8 cellular contexts compared by ENCODE assay signal in genomic region chr1:151156515-151156819, GRCh38. TPM values are rescaled to one million over a fixed set of nuclear protein-coding genes. Genes with fewer than 3 reads are reported as not detected.
DNase-seq lines count a peak whose midpoint lies in the region; ATAC-seq and TF ChIP-seq lines count a peak whose summit lies in the region.

Gene TNFAIP8L2, plus strand, starts transcription at chr1:151156649. Its CDS starts 2,049 bp downstream, at chr1:151158698.

- H3K4me1 ChIP-seq in mucosa of descending colon (ENCODE audit: low read depth) (peaks cover 4% of the 10 kb centered on the region), subcutaneous abdominal adipose tissue (ENCODE audit: control insufficient read depth in 5 of 5, insufficient read depth in 5 of 5, low read length in 5 of 5) (peaks cover 2 to 26% (median 14%) of the 10 kb centered on the region in 5 donors)

- H3K36me3 ChIP-seq in mucosa of descending colon (ENCODE audit: low read depth) (no peaks in the 10 kb centered on the region), subcutaneous abdominal adipose tissue (ENCODE audit: control insufficient read depth in 5 of 5, insufficient read depth in 5 of 5, low read length in 5 of 5) (peaks cover 0 to 42% (median 34%) of the 10 kb centered on the region in 5 donors)

- in situ Hi-C loops in GM13976 (cut with MboI; ENCODE audit: low sequenced_read_pairs, unreplicated experiment), result loop anchor here (10.0 kb wide), 1 partner anchor 62 kb away; no protein-coding TSS in a partner anchor

- no peaks in the 10 kb centered on the region for H3K9me3 ChIP-seq in mucosa of descending colon
- no peaks in the 10 kb centered on the region for H3K9me3 ChIP-seq in subcutaneous abdominal adipose tissue (ENCODE audit: control insufficient read depth in 5 of 5, low read length in 5 of 5)

- H3K9ac ChIP-seq in subcutaneous abdominal adipose tissue (ENCODE audit: low read length in 5 of 5), result peak within 1 kb of the TSS in 2 of 5 donors; percentile 19 to 25

- no peak for TF ChIP-seq CTCF in GM13976 (IDR thresholded peaks at IDR 0.05; ENCODE audit: borderline replicate concordance, control extremely low read depth, extremely low read depth, insufficient read depth, missing control alignments)
- no peak for TF ChIP-seq CTCF in mucosa of descending colon (IDR thresholded peaks at IDR 0.05)

- intact Hi-C loops in mucosa of descending colon (cut with DNase I, micrococcal nuclease), result no loop called here

- no peaks in the 10 kb centered on the region for H3K27me3 ChIP-seq in subcutaneous abdominal adipose tissue (ENCODE audit: control insufficient read depth in 5 of 5, insufficient read depth in 4 of 5, low read length in 5 of 5)

- H3K4me3 ChIP-seq in mucosa of descending colon (no peak within 1 kb of the TSS), subcutaneous abdominal adipose tissue (ENCODE audit: low read depth in 1 of 5, low read length in 5 of 5) (peak within 1 kb of the TSS; percentile 30 to 69 (median 49))

- peak; percentile 69 for DNase-seq in GM13976 (ENCODE audit: low spot score)
- peak; percentile 62 for DNase-seq in T follicular helper cell (ENCODE audit: low read depth)
- DNase-seq in activated naive CD4-positive, alpha-beta T cell treated with anti-CD3 and anti-CD28 coated beads, Interleukin-2, amount 50 U/mL, for 16 hours, result peak; percentile 79
- peak; percentile 75 to 88 (median 83) for DNase-seq in mucosa of descending colon
- DNase-seq in GOT3 (lab: John Stamatoyannopoulos, UW), result no peak
- DNase-seq in 8988T, result no peak

- H3K27ac ChIP-seq in subcutaneous abdominal adipose tissue (ENCODE audit: low read depth, low read length), result no peak within 1 kb of the TSS

- ATAC-seq in HG02798 (IDR thresholded peaks at IDR 0.05; ENCODE audit: poor library complexity, unreplicated experiment), result peak; percentile 74
- peak; percentile 88 for ATAC-seq in mucosa of descending colon

RNA-seq across cellular contexts. Expression of gene TNFAIP8L2, which starts in this region (rescaled TPM):
- total RNA-seq in mucosa of descending colon, result 1 to 10 TPM; 1.3 to 2.8 (median 2.5) TPM

Comparison
In these comparisons a context has a peak if more than half of its experiments do, and no peak if none do; other contexts are left out.
1. DNase-seq: peak in GM13976 (single experiment), T follicular helper cell (single experiment), activated naive CD4-positive, alpha-beta T cell treated with anti-CD3 and anti-CD28 coated beads, Interleukin-2, amount 50 U/mL, for 16 hours (single experiment) and mucosa of descending colon (3 of 3); none in GOT3 (single experiment) and 8988T (single experiment).